ENCODE assay signal across 11 cellular contexts in genomic region chr3:126971891-126972351, GRCh38. TPM values are rescaled to one million over a fixed set of nuclear protein-coding genes. Genes with fewer than 3 reads are reported as not detected.
DNase-seq lines count a peak whose midpoint lies in the region; ATAC-seq and TF ChIP-seq lines count a peak whose summit lies in the region.
"Had no signal": no experiment of that assay in that cellular context is flagged by ENCODE, and none has a peak within 500 bp of the region (broad histone marks: within the 10 kb centered on the region; RNA-seq: fewer than 3 reads in every experiment).

No MANE protein-coding gene starts in this region.

- intact Hi-C loops in activated B cell treated with CpG ODN at 0.5 μM for 24 hours (cut with micrococcal nuclease) (loop anchor here (1.0 kb wide), 3 partner anchors 10 to 17 kb away; no protein-coding TSS in a partner anchor), left cardiac atrium (cut with DNase I) (no loop called here)

- peaks cover 18% of the 10 kb centered on the region for H3K27me3 Mint-ChIP-seq in activated B cell treated with CpG ODN at 0.5 μM for 24 hours
- peaks cover 6 to 19% (median 6%) of the 10 kb centered on the region in 5 donors for H3K27me3 Mint-ChIP-seq in naive thymus-derived CD8-positive, alpha-beta T cell

- peaks cover 13% of the 10 kb centered on the region for H3K9me3 Mint-ChIP-seq in activated B cell treated with CpG ODN at 0.5 μM for 24 hours
- peaks cover 8 to 24% (median 16%) of the 10 kb centered on the region in 9 donors for H3K9me3 Mint-ChIP-seq in naive thymus-derived CD8-positive, alpha-beta T cell

- in situ Hi-C loops in ACHN (cut with HindIII; ENCODE audit: low pct_ligation_motif_present, low pct_unique_long_range_greater_than_20kb, low sequenced_read_pairs) = no loop called here

- DNase-seq in C1 segment of cervical spinal cord (lab: John Stamatoyannopoulos, UW) (peak in 10 of 14 donors; percentile 13 to 77 (median 45)), activated B cell treated with CpG ODN at 0.5 μM for 24 hours (peak; percentile 41), left cardiac atrium (peak; percentile 79), pons (ENCODE audit: low spot score) (peak; percentile 78), ACHN (no peak), T-helper 1 cell (no peak)
- DNase-seq in naive thymus-derived CD8-positive, alpha-beta T cell = no peak
- DNase-seq: activated gamma-delta T cell treated with Interleukin-2 at 50 U/mL for 16 hours, COR-L47, NCI-H1092 had no signal

- H3K4me1 Mint-ChIP-seq in activated B cell treated with CpG ODN at 0.5 μM for 24 hours = peaks cover 15% of the 10 kb centered on the region
- no peaks in the 10 kb centered on the region for H3K4me1 Mint-ChIP-seq in naive thymus-derived CD8-positive, alpha-beta T cell

- H3K4me3 Mint-ChIP-seq in activated B cell treated with CpG ODN at 0.5 μM for 24 hours = peak overlapping the region; percentile 19
- H3K4me3 Mint-ChIP-seq in naive thymus-derived CD8-positive, alpha-beta T cell = no peak overlapping the region

- CTCF ChIA-PET in activated B cell treated with CpG ODN at 0.5 μM for 24 hours (lab: Charles Lee) = interaction anchor here (1.6 kb wide), 1 partner anchor 219 kb away, joined by 6 read pairs; no protein-coding TSS in a partner anchor

- TF ChIP-seq CTCF in activated B cell treated with CpG ODN at 0.5 μM for 24 hours (IDR thresholded peaks at IDR 0.05) = no peak

- peak overlapping the region; percentile 46 for H3K27ac Mint-ChIP-seq in activated B cell treated with CpG ODN at 0.5 μM for 24 hours
- peak overlapping the region in 1 of 10 donors; percentile 24 for H3K27ac Mint-ChIP-seq in naive thymus-derived CD8-positive, alpha-beta T cell

- ATAC-seq in activated B cell treated with CpG ODN at 0.5 μM for 24 hours (ENCODE audit: low read depth) (peak; percentile 87), left cardiac atrium (peak; percentile 87 to 88), HG03025 (IDR thresholded peaks at IDR 0.05; ENCODE audit: low FRiP score, unreplicated experiment) (no peak)
- no peak for ATAC-seq in naive thymus-derived CD8-positive, alpha-beta T cell

- peaks cover 3% of the 10 kb centered on the region for H3K36me3 Mint-ChIP-seq in activated B cell treated with CpG ODN at 0.5 μM for 24 hours (ENCODE audit: low read depth)
- peaks cover 0 to 16% (median 7%) of the 10 kb centered on the region in 3 donors for H3K36me3 Mint-ChIP-seq in naive thymus-derived CD8-positive, alpha-beta T cell

- POLR2A ChIA-PET in activated B cell treated with CpG ODN at 0.5 μM for 24 hours (lab: Charles Lee) = interaction anchor here (3.0 to 5.0 kb wide), 3 partner anchors 9 to 17 kb away, joined by 20 to 47 read pairs (median 25); partner anchors contain the start of gene PLXNA1
- POLR2A ChIA-PET in naive thymus-derived CD8-positive, alpha-beta T cell (lab: Charles Lee) = no interaction called here

RNA-seq across cellular contexts. Expression of gene PLXNA1, which starts 11.0 kb away (rescaled TPM):
- total RNA-seq in activated B cell treated with CpG ODN at 0.5 μM for 24 hours (47.2 and 55.2 TPM in 2 replicates), left cardiac atrium (10 to 100 TPM; 18.6 to 20.4 TPM)
- total RNA-seq in naive thymus-derived CD8-positive, alpha-beta T cell = 10 to 100 TPM; 13.9 to 15.8 TPM
- under 1 TPM; 0.20 to 0.59 (median 0.24) TPM for polyA plus RNA-seq in naive thymus-derived CD8-positive, alpha-beta T cell

Comparison
In these comparisons a context has a peak if more than half of its experiments do, and no peak if none do; other contexts are left out.
1. DNase-seq: peak in C1 segment of cervical spinal cord (10 of 14), activated B cell treated with CpG ODN at 0.5 μM for 24 hours (single experiment), left cardiac atrium (single experiment) and pons (single experiment); none in ACHN (single experiment), naive thymus-derived CD8-positive, alpha-beta T cell (0 of 10) and T-helper 1 cell (0 of 5).
2. ATAC-seq: peak in activated B cell treated with CpG ODN at 0.5 μM for 24 hours (single experiment) and left cardiac atrium (2 of 2); none in naive thymus-derived CD8-positive, alpha-beta T cell (0 of 2) and HG03025 (single experiment).